In genomic region chr19:15550847-15551182, GRCh38 we compare ENCODE assay signal across 9 cellular contexts. TPM values are rescaled to one million over a fixed set of nuclear protein-coding genes. Genes with fewer than 3 reads are reported as not detected.
DNase-seq lines count a peak whose midpoint lies in the region; ATAC-seq, FAIRE-seq and TF ChIP-seq lines count a peak whose summit lies in the region.
"Had no signal": no experiment of that assay in that cellular context is flagged by ENCODE, and none has a peak within 500 bp of the region (broad histone marks: within the 10 kb centered on the region; RNA-seq: fewer than 3 reads in every experiment).

No MANE protein-coding gene starts in this region.

- intact Hi-C loops in OCI-LY7 (cut with micrococcal nuclease; ENCODE audit: unreplicated experiment) = loop anchor here (10.0 kb wide), 1 partner anchor 86 kb away; the partner anchor contains the start of gene RASAL3

- POLR2A ChIA-PET in OCI-LY7 (lab: Charles Lee) = no interaction called here

- H3K9ac ChIP-seq in mucosa of stomach (ENCODE audit: low read length) = peak overlapping the region; percentile 28

- H3K4me3 ChIP-seq in mucosa of stomach (ENCODE audit: low read length) = peak overlapping the region; percentile 41
- no peak overlapping the region for H3K4me3 ChIP-seq in OCI-LY7 (ENCODE audit: low read depth, low read length, poor library complexity, severe bottlenecking)

- in situ Hi-C loops in GM13976 (cut with MboI; ENCODE audit: low sequenced_read_pairs, unreplicated experiment) = loop anchor here (10.0 kb wide), 1 partner anchor 386 kb away; no protein-coding TSS in a partner anchor

- TF ChIP-seq CTCF in GM13976 (IDR thresholded peaks at IDR 0.05; ENCODE audit: borderline replicate concordance, control extremely low read depth, extremely low read depth, insufficient read depth, missing control alignments) = no peak
- no peak for TF ChIP-seq CTCF in OCI-LY7 (conservative IDR thresholded peaks at IDR 0.05; ENCODE audit: low read length)

- H3K4me1 ChIP-seq in mucosa of stomach (ENCODE audit: control insufficient read depth, insufficient read depth, low read length) = peaks cover 13% of the 10 kb centered on the region
- peaks cover 4% of the 10 kb centered on the region for H3K4me1 ChIP-seq in OCI-LY7 (ENCODE audit: insufficient read depth, low read length, poor library complexity, severe bottlenecking)

- H2AFZ ChIP-seq in OCI-LY7 (ENCODE audit: low read length) = no peak overlapping the region

- H3K4me2 ChIP-seq in OCI-LY7 (ENCODE audit: low read length) = no peak overlapping the region

- H4K20me1 ChIP-seq in OCI-LY7 (ENCODE audit: insufficient read depth, low read length) = no peaks in the 10 kb centered on the region

- no TSS peak for BruUV-seq in OCI-LY7 (replicated peaks; lab: Mats Ljungman, UMichigan)

- H3K9me3 ChIP-seq in mucosa of stomach (ENCODE audit: control insufficient read depth, low read length) (no peaks in the 10 kb centered on the region), OCI-LY7 (ENCODE audit: low read length) (no peaks in the 10 kb centered on the region)

- H3K27ac ChIP-seq in OCI-LY7 (ENCODE audit: low read depth, low read length, poor library complexity, severe bottlenecking) = no peak overlapping the region

- FAIRE-seq in frontal cortex (lab: Jason Lieb, UNC) = no peak

- H3K27me3 ChIP-seq in mucosa of stomach (ENCODE audit: control insufficient read depth, insufficient read depth, low read length) = peaks cover 23% of the 10 kb centered on the region

- CTCF ChIA-PET in OCI-LY7 (lab: Charles Lee; ENCODE audit: unreplicated experiment) = no interaction called here

- H3K79me2 ChIP-seq in OCI-LY7 (ENCODE audit: insufficient read depth, low read depth, low read length) = no peaks in the 10 kb centered on the region

- no peaks in the 10 kb centered on the region for H3K9me2 ChIP-seq in OCI-LY7 (ENCODE audit: insufficient read depth, low read length)

- DNase-seq in Ammon's horn (ENCODE audit: low spot score) (peak; percentile 15), GM13976 (ENCODE audit: low spot score) (peak; percentile 45), NCI-H1092 treated with DMSO at 0.1 percent for 48 hours (lab: John Stamatoyannopoulos, UW) (no peak), OCI-LY7 (ENCODE audit: low spot score) (no peak), frontal cortex (ENCODE audit: low spot score in 2 of 2) (no peak)
- DNase-seq in activated naive CD4-positive, alpha-beta T cell treated with anti-CD3 and anti-CD28 coated beads, Interleukin-2, amount 50 U/mL, for 16 hours = peak; percentile 21
- DNase-seq: amniotic stem cell had no signal

- ATAC-seq in HG02588 (IDR thresholded peaks at IDR 0.05; ENCODE audit: unreplicated experiment) = no peak

- H3K36me3 ChIP-seq in mucosa of stomach (ENCODE audit: control insufficient read depth, insufficient read depth, low read length) (no peaks in the 10 kb centered on the region), OCI-LY7 (ENCODE audit: insufficient read depth, low read length) (no peaks in the 10 kb centered on the region)

RNA-seq across cellular contexts. Expression of gene CYP4F22, which starts 42.5 kb away (rescaled TPM):
- total RNA-seq in OCI-LY7 (2014; rRNA removed; shearing (Covaris generic)) = not detected in 2 replicates
- total RNA-seq in OCI-LY7 (2022) (not detected in 2 replicates), frontal cortex (not detected)

Comparison
In these comparisons a context has a peak if more than half of its experiments do, and no peak if none do; other contexts are left out.
1. DNase-seq: peak in Ammon's horn (single experiment), GM13976 (single experiment) and activated naive CD4-positive, alpha-beta T cell treated with anti-CD3 and anti-CD28 coated beads, Interleukin-2, amount 50 U/mL, for 16 hours (single experiment); none in NCI-H1092 treated with DMSO at 0.1 percent for 48 hours (single experiment), OCI-LY7 (single experiment) and frontal cortex (0 of 2).